ENCODE assay signal across 16 cellular contexts in genomic region chr13:105572401-105572800, GRCh38.
DNase-seq lines count a peak whose midpoint lies in the region; ATAC-seq, FAIRE-seq and TF ChIP-seq lines count a peak whose summit lies in the region.
"Had no signal": no experiment of that assay in that cellular context is flagged by ENCODE, and none has a peak within 500 bp of the region (broad histone marks: within the 10 kb centered on the region; RNA-seq: fewer than 3 reads in every experiment).

No MANE protein-coding gene starts in this region.

- H3K79me2 ChIP-seq in SK-N-SH (ENCODE audit: insufficient read depth) (no peaks in the 10 kb centered on the region), smooth muscle cell (ENCODE audit: low read depth) (no peaks in the 10 kb centered on the region)

- H3K9me3 ChIP-seq in SK-N-SH (no peaks in the 10 kb centered on the region), smooth muscle cell (replicated peaks; ENCODE audit: low read depth) (no peaks in the 10 kb centered on the region)

- H3K9me2 ChIP-seq in SK-N-SH = no peaks in the 10 kb centered on the region

- 48% methylated on average over 1 of the region's 1 CpG for WGBS in SK-N-SH (ENCODE audit: low lambda C conversion rate)
- 31% methylated on average over 1 of the region's 1 CpG for WGBS in smooth muscle cell (ENCODE audit: low lambda C conversion rate)

- no peak for FAIRE-seq in bronchial epithelial cell (lab: Jason Lieb, UNC)

- no peak for ATAC-seq in SK-N-SH treated with all-trans-retinoic acid at 6 μM for 48 hours
- ATAC-seq: HCT116 had no signal

- H3K4me3 ChIP-seq in SK-N-SH (ENCODE audit: low read depth in 2 of 2, low read length in 1 of 2) (no peak overlapping the region), bronchial epithelial cell (ENCODE audit: low read depth, low read length) (no peak overlapping the region), smooth muscle cell (no peak overlapping the region)
- H3K4me3 ChIP-seq: GM23248 had no signal

- no peaks in the 10 kb centered on the region for H4K20me1 ChIP-seq in SK-N-SH (ENCODE audit: insufficient read depth)
- H4K20me1 ChIP-seq in smooth muscle cell (ENCODE audit: low read depth) = no peaks in the 10 kb centered on the region

- CTCF ChIA-PET in SK-N-SH (lab: Yijun Ruan, JAX) = no interaction called here

- no peak for TF ChIP-seq EP300 in SK-N-SH (IDR thresholded peaks at IDR 0.05; ENCODE audit: borderline replicate concordance in 1 of 2, low read depth in 1 of 2, low read length in 1 of 2)

- no peaks in the 10 kb centered on the region for H3K27me3 ChIP-seq in SK-N-SH (ENCODE audit: insufficient read depth)
- no peaks in the 10 kb centered on the region for H3K27me3 ChIP-seq in bronchial epithelial cell (ENCODE audit: control insufficient read depth, insufficient read depth, low read length)
- H3K27me3 ChIP-seq in smooth muscle cell (ENCODE audit: low read depth) = no peaks in the 10 kb centered on the region

- peaks cover 0 to 2% of the 10 kb centered on the region in 2 experiments; a peak in 1 of 4 replicates for H3K4me1 ChIP-seq in SK-N-SH (ENCODE audit: control insufficient read depth in 1 of 2, insufficient read depth in 2 of 2, low read depth in 1 of 2, low read length in 1 of 2)
- H3K4me1 ChIP-seq in smooth muscle cell (ENCODE audit: low read depth) = peaks cover 2% of the 10 kb centered on the region

- H3K36me3 ChIP-seq in SK-N-SH (replicated peaks in 1 of 2; ENCODE audit: control insufficient read depth in 1 of 2, insufficient read depth in 2 of 2, low read length in 1 of 2) (no peaks in the 10 kb centered on the region), bronchial epithelial cell (ENCODE audit: control insufficient read depth, insufficient read depth, low read length) (no peaks in the 10 kb centered on the region), smooth muscle cell (ENCODE audit: low read depth) (no peaks in the 10 kb centered on the region)

- TF ChIP-seq CTCF in SK-N-SH (IDR thresholded peaks at IDR 0.05) (no peak), bronchial epithelial cell (IDR thresholded peaks at IDR 0.05; ENCODE audit: insufficient read depth, low read length, severe bottlenecking) (no peak), smooth muscle cell (IDR thresholded peaks at IDR 0.05; ENCODE audit: borderline replicate concordance, insufficient read depth, poor library complexity, severe bottlenecking) (no peak)

- H3K27ac ChIP-seq in SK-N-SH (ENCODE audit: low read depth in 2 of 2, low read length in 1 of 2) (no peak overlapping the region), smooth muscle cell (ENCODE audit: low read depth) (no peak overlapping the region)
- H3K27ac ChIP-seq: 22Rv1, GM23248 had no signal

- H2AFZ ChIP-seq in SK-N-SH (ENCODE audit: low read depth) (no peak overlapping the region), smooth muscle cell (ENCODE audit: low read depth) (no peak overlapping the region)
- H2AFZ ChIP-seq: GM23248 had no signal

- POLR2A ChIA-PET in SK-N-SH (lab: Yijun Ruan, JAX) = no interaction called here

- no peak overlapping the region for H3K9ac ChIP-seq in SK-N-SH
- no peak overlapping the region for H3K9ac ChIP-seq in smooth muscle cell (ENCODE audit: low read depth)
- H3K9ac ChIP-seq: GM23248 had no signal

- no peak overlapping the region for H3K4me2 ChIP-seq in SK-N-SH
- peak overlapping the region; percentile 51 for H3K4me2 ChIP-seq in smooth muscle cell

- H3F3A ChIP-seq in SK-N-SH (replicated peaks; ENCODE audit: insufficient read depth) (no peaks in the 10 kb centered on the region), smooth muscle cell (ENCODE audit: low read depth) (no peaks in the 10 kb centered on the region)

- DNase-seq in SK-N-SH (no peak), bronchial epithelial cell (ENCODE audit: low read depth) (peak; percentile 61), iris pigment epithelial cell (ENCODE audit: low read depth) (peak; percentile 39), smooth muscle cell (lab: John Stamatoyannopoulos, UW; ENCODE audit: unreplicated experiment) (no peak), nucleus accumbens (lab: John Stamatoyannopoulos, UW) (no peak), NCI-H1105 (lab: John Stamatoyannopoulos, UW) (no peak), epidermal melanocyte (ENCODE audit: insufficient read length, low spot score) (no peak)
- DNase-seq: Calu3; CD4-positive, alpha-beta memory T cell; GM23248; NCI-H187; NCI-H345; NCI-H526 treated with DMSO at 0.1 percent for 48 hours had no signal

- no peak for TF ChIP-seq RAD21 in SK-N-SH (IDR thresholded peaks at IDR 0.05; ENCODE audit: low read length)

TF ChIP-seq in SK-N-SH treated with all-trans-retinoic acid at 6 μM for 48 hours, 23 proteins besides CTCF, POLR2A, EP300 and RAD21:
- TF ChIP-seq CSDC2 (CRISPR knock-in tag; IDR thresholded peaks at IDR 0.05) (no peak), ISL1 (CRISPR knock-in tag; IDR thresholded peaks at IDR 0.05) (0 out of 2 replicates have a peak, but pooled peaks have one; percentile 8)

TF ChIP-seq in SK-N-SH, 30 proteins besides CTCF, POLR2A, EP300 and RAD21:
- TF ChIP-seq GATA2 (CRISPR knock-in tag; IDR thresholded peaks at IDR 0.05) = no peak

Comparison
In these comparisons a context has a peak if more than half of its experiments do, and no peak if none do; other contexts are left out.
1. DNase-seq: peak in bronchial epithelial cell (single experiment) and iris pigment epithelial cell (single experiment); none in SK-N-SH (single experiment), smooth muscle cell (single experiment), nucleus accumbens (0 of 56), NCI-H1105 (single experiment) and epidermal melanocyte (single experiment).